12 cellular contexts compared by ENCODE assay signal in the genomic region with DNA sequence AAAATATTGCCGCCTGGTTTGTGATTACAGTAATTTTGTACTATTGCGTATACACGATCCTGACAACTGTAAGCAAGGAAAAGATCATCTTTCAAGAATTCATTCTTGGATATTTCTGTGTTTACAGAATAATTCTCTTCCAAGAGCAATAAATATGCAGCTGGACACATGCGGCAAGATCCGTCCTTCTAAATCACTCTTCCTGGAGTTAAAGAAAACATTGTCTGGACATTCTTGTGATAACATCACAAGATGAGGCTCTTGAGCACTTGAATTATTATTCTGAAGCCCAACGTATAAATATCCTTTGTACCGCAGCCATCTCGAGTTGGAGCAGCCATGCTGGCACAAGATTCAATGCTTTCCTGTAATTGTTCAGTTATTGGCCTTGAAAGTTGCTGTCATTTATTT. TPM values are rescaled to one million over a fixed set of nuclear protein-coding genes. Genes with fewer than 3 reads are reported as not detected.
DNase-seq lines count a peak whose midpoint lies in the region; ATAC-seq and TF ChIP-seq lines count a peak whose summit lies in the region.
"Had no signal": no experiment of that assay in that cellular context is flagged by ENCODE, and none has a peak within 500 bp of the region (broad histone marks: within the 10 kb centered on the region; RNA-seq: fewer than 3 reads in every experiment).

No MANE protein-coding gene starts in this region.

- H3K4me3 ChIP-seq in adipocyte (ENCODE audit: low read length) (no peak overlapping the region), foreskin fibroblast (ENCODE audit: low read depth in 1 of 2, low read length in 2 of 2) (no peak overlapping the region), rectal smooth muscle tissue (ENCODE audit: low read length) (no peak overlapping the region)

- DNase-seq in Caki2 (ENCODE audit: low read depth) (peak; percentile 88), adipocyte (ENCODE audit: low read depth) (peak; percentile 93), foreskin fibroblast (peak; percentile 76 to 85), DMS153 (lab: John Stamatoyannopoulos, UW) (no peak), retina (no peak)
- no peak for DNase-seq in effector CD4-positive, alpha-beta T cell
- DNase-seq: activated CD8-positive, alpha-beta T cell treated with anti-CD3 and anti-CD28 coated beads for 36 hours; NCI-H524; SW 1271 had no signal

- H3K27me3 ChIP-seq in adipocyte (replicated peaks; ENCODE audit: control insufficient read depth, insufficient read depth, low read length) (no peaks in the 10 kb centered on the region), rectal smooth muscle tissue (ENCODE audit: control insufficient read depth, insufficient read depth, low read length) (no peaks in the 10 kb centered on the region)

- peak overlapping the region; percentile 77 for H3K9ac ChIP-seq in adipocyte (ENCODE audit: low read length)
- no peak overlapping the region for H3K9ac ChIP-seq in rectal smooth muscle tissue (ENCODE audit: low read length)
- H3K9ac ChIP-seq: KMS-11 had no signal

- no peaks in the 10 kb centered on the region for H3K9me3 ChIP-seq in adipocyte (ENCODE audit: control insufficient read depth, low read length)

- no peak for TF ChIP-seq CTCF in foreskin fibroblast (IDR thresholded peaks at IDR 0.05; ENCODE audit: low read depth, low read length)

- ATAC-seq in HG02884 (IDR thresholded peaks at IDR 0.05; ENCODE audit: unreplicated experiment) = no peak
- ATAC-seq: activated CD8-positive, alpha-beta T cell treated with anti-CD3 and anti-CD28 coated beads for 36 hours had no signal

- peaks cover 47% of the 10 kb centered on the region for H3K4me1 ChIP-seq in adipocyte (ENCODE audit: control insufficient read depth, insufficient read depth, low read length)
- peaks cover 10% of the 10 kb centered on the region for H3K4me1 ChIP-seq in rectal smooth muscle tissue (ENCODE audit: control insufficient read depth, insufficient read depth, low read length)

- H3K27ac ChIP-seq in rectal smooth muscle tissue (ENCODE audit: low read depth, low read length) = peak overlapping the region; percentile 21
- H3K27ac ChIP-seq: KMS-11 had no signal

- H3K36me3 ChIP-seq in adipocyte (ENCODE audit: control insufficient read depth, insufficient read depth, low read length, severe bottlenecking) (peaks cover 48% of the 10 kb centered on the region), rectal smooth muscle tissue (ENCODE audit: control insufficient read depth, insufficient read depth, low read length) (peaks cover 5% of the 10 kb centered on the region)

- in situ Hi-C loops in Caki2 (cut with HindIII; ENCODE audit: low pct_unique_long_range_greater_than_20kb, low sequenced_read_pairs) = no loop called here

RNA-seq across cellular contexts. Expression of gene FHL2, which starts 9.9 kb away (rescaled TPM):
- 256 and 275 TPM in 2 replicates for total RNA-seq in Caki2 (2014; rRNA removed; shearing (Covaris generic); ENCODE audit: low replicate concordance)

RNA-seq across cellular contexts. Expression of gene C2orf49, which starts 51.6 kb away (rescaled TPM):
- total RNA-seq in Caki2 (2014; rRNA removed; shearing (Covaris generic); ENCODE audit: low replicate concordance) = 18.6 and 36.8 TPM in 2 replicates

RNA-seq across cellular contexts. Expression of gene TGFBRAP1, which starts 59.4 kb away (rescaled TPM):
- total RNA-seq in Caki2 (2014; rRNA removed; shearing (Covaris generic); ENCODE audit: low replicate concordance) = 17.5 and 20.9 TPM in 2 replicates

Comparison
In these comparisons a context has a peak if more than half of its experiments do, and no peak if none do; other contexts are left out.
1. DNase-seq: peak in Caki2 (single experiment), adipocyte (single experiment) and foreskin fibroblast (2 of 2); none in effector CD4-positive, alpha-beta T cell (single experiment), DMS153 (single experiment) and retina (single experiment).